ENCODE assay signal across 15 cellular contexts in the genomic region with DNA sequence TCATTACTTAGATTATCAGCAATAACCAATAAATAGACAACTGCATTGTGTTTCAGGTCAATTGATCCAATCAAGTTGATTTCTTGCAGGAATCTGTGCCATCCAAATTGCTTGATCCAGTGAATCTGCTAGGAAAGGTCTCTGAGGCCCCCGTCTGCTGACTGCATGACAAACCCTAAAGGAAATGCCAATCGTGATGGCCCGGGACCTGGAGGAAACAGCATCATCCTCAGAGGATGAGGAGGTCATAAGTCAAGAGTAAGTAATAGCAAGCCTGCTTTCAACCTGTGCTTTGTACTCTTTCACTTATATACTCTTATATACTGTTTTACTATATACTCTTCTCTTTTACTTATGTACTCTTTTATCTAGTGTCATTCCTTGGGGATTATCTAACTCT. TPM values are rescaled to one million over a fixed set of nuclear protein-coding genes. Genes with fewer than 3 reads are reported as not detected.
A peak's percentile ranks its signal among the peaks of the same experiment; 100 is the strongest.
DNase-seq lines count a peak whose midpoint lies in the region; ATAC-seq and TF ChIP-seq lines count a peak whose summit lies in the region.
"Had no signal": no experiment of that assay in that cellular context is flagged by ENCODE, and none has a peak within 500 bp of the region (broad histone marks: within the 10 kb centered on the region; RNA-seq: fewer than 3 reads in every experiment).

No MANE protein-coding gene starts in this region.

- intact Hi-C loops in MCF 10A (cut with micrococcal nuclease): loop anchor here (5.0 kb wide), 1 partner anchor 319 kb away; a partner anchor contains a TSS
- intact Hi-C loops in breast epithelium (cut with DNase I; ENCODE audit: low total_unique reads): no loop called here
- intact Hi-C loops in PC-3 (cut with micrococcal nuclease): no loop called here

- BruUV-seq in MCF 10A (replicated peaks; lab: Mats Ljungman, UMichigan): no TSS peak
- no TSS peak for BruUV-seq in PC-3 (replicated peaks; lab: Mats Ljungman, UMichigan)

- H3K36me3 ChIP-seq in breast epithelium (no peaks in the 10 kb centered on the region), PC-3 (ENCODE audit: low read depth, low read length) (peaks cover 12% of the 10 kb centered on the region; the same call in 1 of the 2 replicates), endodermal cell (ENCODE audit: control insufficient read depth, insufficient read depth, low read length) (peaks cover 34% of the 10 kb centered on the region)
- H3K36me3 ChIP-seq: MG63, pancreas had no signal

- H3K4me3 Mint-ChIP-seq in MCF 10A (ENCODE audit: unreplicated experiment) (no peak overlapping the region), endodermal cell (peak overlapping the region; percentile 92)
- H3K4me3 Mint-ChIP-seq: memory B cell had no signal

- no peaks in the 10 kb centered on the region for H4K20me1 ChIP-seq in PC-3 (ENCODE audit: low read length)

- TF ChIP-seq CTCF in MCF 10A (IDR thresholded peaks at IDR 0.05; ENCODE audit: unreplicated experiment) (no peak), breast epithelium (IDR thresholded peaks at IDR 0.05) (no peak), PC-3 (conservative IDR thresholded peaks at IDR 0.05; ENCODE audit: low read depth, low read length) (no peak), endodermal cell (conservative IDR thresholded peaks at IDR 0.05) (no peak)

- H3K9me3 Mint-ChIP-seq in MCF 10A (ENCODE audit: unreplicated experiment): no peaks in the 10 kb centered on the region
- no peaks in the 10 kb centered on the region for H3K9me3 Mint-ChIP-seq in endodermal cell
- H3K9me3 Mint-ChIP-seq: memory B cell had no signal

- POLR2A ChIA-PET in MCF 10A (lab: Yijun Ruan, JAX) (interaction anchor here (0.6 to 2.3 kb wide), 4 partner anchors 9 to 324 kb away, joined by 3 to 5 read pairs (median 4); no protein-coding TSS in a partner anchor), PC-3 (lab: Charles Lee; ENCODE audit: unreplicated experiment) (no interaction called here)

- 95 to 96% methylated on average over 3 of the region's 3 CpGs for WGBS in endodermal cell (ENCODE audit: insufficient coverage in 1 of 2, insufficient read length in 1 of 2), 2 experiments

- H3K9me3 ChIP-seq in breast epithelium (no peaks in the 10 kb centered on the region), PC-3 (ENCODE audit: low read length) (no peaks in the 10 kb centered on the region), endodermal cell (ENCODE audit: control insufficient read depth, low read length) (no peaks in the 10 kb centered on the region)
- H3K9me3 ChIP-seq: MG63, pancreas had no signal

- no peak for TF ChIP-seq POLR2A in breast epithelium (IDR thresholded peaks at IDR 0.05)

- H3K9ac ChIP-seq in PC-3 (ENCODE audit: low read length) (no peak overlapping the region), endodermal cell (ENCODE audit: extremely low read depth, low read length, poor library complexity, severe bottlenecking) (no peak overlapping the region)

- H3K27me3 Mint-ChIP-seq in MCF 10A (ENCODE audit: insufficient read depth, unreplicated experiment) (no peaks in the 10 kb centered on the region), endodermal cell (ENCODE audit: insufficient read depth) (no peaks in the 10 kb centered on the region)
- H3K27me3 Mint-ChIP-seq: memory B cell had no signal

- H3K9me2 ChIP-seq in PC-3 (replicated peaks; ENCODE audit: low read length): no peaks in the 10 kb centered on the region

- H3K27ac Mint-ChIP-seq in MCF 10A (ENCODE audit: low read depth, unreplicated experiment): peak overlapping the region; percentile 39
- no peak overlapping the region for H3K27ac Mint-ChIP-seq in endodermal cell
- H3K27ac Mint-ChIP-seq: memory B cell had no signal

- H3F3A ChIP-seq in PC-3 (ENCODE audit: low read length, unreplicated experiment): no peaks in the 10 kb centered on the region

- H3K79me2 ChIP-seq in PC-3 (ENCODE audit: low read length): peaks cover 47% of the 10 kb centered on the region

- H3K27me3 ChIP-seq in breast epithelium (no peaks in the 10 kb centered on the region), PC-3 (ENCODE audit: low read length) (no peaks in the 10 kb centered on the region), endodermal cell (ENCODE audit: control insufficient read depth, insufficient read depth, low read length, poor library complexity, severe bottlenecking) (no peaks in the 10 kb centered on the region)
- H3K27me3 ChIP-seq: MG63, pancreas had no signal

- CTCF ChIA-PET in MCF 10A (lab: Yijun Ruan, JAX) (interaction anchor here (0.6 to 1.8 kb wide), 2 partner anchors 85 to 384 kb away, joined by 3 to 9 read pairs; no protein-coding TSS in a partner anchor), PC-3 (lab: Charles Lee) (no interaction called here)

- peak overlapping the region; percentile 99 for H3K4me2 ChIP-seq in PC-3 (ENCODE audit: low read length)

- H3K4me3 ChIP-seq in breast epithelium (no peak overlapping the region), PC-3 (ENCODE audit: low read length) (peak overlapping the region; percentile 96; the same call in 1 of the 2 replicates), endodermal cell (ENCODE audit: low read length) (no peak overlapping the region)
- H3K4me3 ChIP-seq: MG63, pancreas had no signal

- no peak overlapping the region for H3K27ac ChIP-seq in breast epithelium
- no peak overlapping the region for H3K27ac ChIP-seq in PC-3 (ENCODE audit: low read length)
- no peak overlapping the region for H3K27ac ChIP-seq in endodermal cell (ENCODE audit: low read depth, low read length)
- H3K27ac ChIP-seq: epithelial cell of prostate, pancreas had no signal

- ATAC-seq in PC-3: no peak
- ATAC-seq in GM18909 (IDR thresholded peaks at IDR 0.05; ENCODE audit: poor library complexity, unreplicated experiment): no peak
- ATAC-seq in GM21423 (IDR thresholded peaks at IDR 0.05; ENCODE audit: unreplicated experiment): no peak
- ATAC-seq: pancreas had no signal

- no peak overlapping the region for H2AFZ ChIP-seq in PC-3 (ENCODE audit: low read length)

- no peaks in the 10 kb centered on the region for H3K4me1 ChIP-seq in breast epithelium
- peaks cover 5% of the 10 kb centered on the region; the same call in 1 of the 2 replicates for H3K4me1 ChIP-seq in PC-3 (ENCODE audit: insufficient read depth, low read length)
- H3K4me1 ChIP-seq in endodermal cell (ENCODE audit: control insufficient read depth, insufficient read depth, low read length): no peaks in the 10 kb centered on the region

- H3K36me3 Mint-ChIP-seq in MCF 10A (ENCODE audit: insufficient read depth, unreplicated experiment) (peaks cover 11% of the 10 kb centered on the region), endodermal cell (ENCODE audit: low read depth) (peaks cover 14% of the 10 kb centered on the region)

- no peak for DNase-seq in MCF 10A (ENCODE audit: unreplicated experiment)
- no peak for DNase-seq in breast epithelium (ENCODE audit: low spot score in 2 of 2)
- DNase-seq in PC-3: no peak
- no peak for DNase-seq in endodermal cell
- DNase-seq in NOMO-1 treated with dmso at 0.1 percent for 144 hours (lab: John Stamatoyannopoulos, UW; ENCODE audit: unreplicated experiment): no peak
- no peak for DNase-seq in DMS114 treated with DMSO at 0.1 percent for 48 hours (lab: John Stamatoyannopoulos, UW; ENCODE audit: unreplicated experiment)
- DNase-seq: activated CD8-positive, alpha-beta memory T cell treated with anti-CD3 and anti-CD28 coated beads for 24 hours; MG63; NCI-H2029; NCI-H524; pancreas had no signal

- H3K4me1 Mint-ChIP-seq in MCF 10A (ENCODE audit: insufficient read depth, unreplicated experiment) (peaks cover 17% of the 10 kb centered on the region), endodermal cell (peaks cover 7% of the 10 kb centered on the region)

RNA-seq across cellular contexts. Expression of a gene that starts 1.9 kb away (rescaled TPM):
- 29.0 and 31.7 TPM in 2 replicates for total RNA-seq in MCF 10A (2022)
- 10 to 100 TPM; 21.9 to 66.6 (median 35.7) TPM for total RNA-seq in breast epithelium
- total RNA-seq in PC-3 (2014; rRNA removed): 34.7 and 40.3 TPM in 2 replicates
- total RNA-seq in endodermal cell: 10 to 100 TPM; 50.5 to 54.2 TPM
- polyA plus RNA-seq in endodermal cell (2013, experiment 1 of 2): 22.0 TPM
- 22.6 TPM for polyA plus RNA-seq in endodermal cell (2013, experiment 2 of 2)

RNA-seq across cellular contexts. Expression of a gene that starts 2.3 kb away (rescaled TPM):
- total RNA-seq in MCF 10A (2022): 10.4 and 11.1 TPM in 2 replicates
- total RNA-seq in breast epithelium: 1 to 10 TPM; 4.5 to 9.7 (median 5.9) TPM
- 12.5 and 13.9 TPM in 2 replicates for total RNA-seq in PC-3 (2014; rRNA removed)
- total RNA-seq in endodermal cell: 10 to 100 TPM; 32.2 to 36.3 TPM
- polyA plus RNA-seq in endodermal cell (2013, experiment 1 of 2): 39.3 TPM
- 39.0 TPM for polyA plus RNA-seq in endodermal cell (2013, experiment 2 of 2)
